ENCODE assay signal across 8 cellular contexts in the genomic region with DNA sequence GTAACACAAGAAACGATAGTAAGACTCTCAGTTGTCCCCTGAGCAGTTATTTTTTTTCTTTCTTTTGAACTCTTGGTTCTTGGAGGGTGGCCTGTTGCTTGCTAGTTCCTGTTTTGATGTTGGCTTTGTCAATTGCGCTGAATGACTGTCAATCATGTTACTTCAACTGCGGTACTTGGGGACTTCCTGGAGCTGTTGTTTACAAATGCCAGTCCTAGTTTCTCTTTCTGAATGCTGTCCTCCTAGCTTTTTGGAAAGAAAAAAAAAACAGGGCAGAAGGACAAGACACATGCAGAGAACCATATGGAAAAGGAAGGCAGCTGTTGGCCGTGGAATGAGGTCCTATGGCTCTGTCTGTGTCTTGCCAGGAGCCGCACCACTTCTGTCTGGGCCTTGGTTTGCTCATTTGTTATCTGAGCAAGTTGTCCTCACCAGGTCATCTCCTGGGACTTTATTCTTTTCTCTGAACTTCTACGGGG. TPM values are rescaled to one million over a fixed set of nuclear protein-coding genes. Genes with fewer than 3 reads are reported as not detected.
DNase-seq lines count a peak whose midpoint lies in the region; ATAC-seq and TF ChIP-seq lines count a peak whose summit lies in the region.

No MANE protein-coding gene starts in this region.

- peaks cover 11% of the 10 kb centered on the region for H3K9me3 Mint-ChIP-seq in glutamatergic neuron (ENCODE audit: unreplicated experiment)
- no peaks in the 10 kb centered on the region for H3K9me3 Mint-ChIP-seq in stimulated activated memory B cell treated with anti-CD40 and anti-IgM and Interleukin-4, amounts not matched to agents 10 μg/mL and 1 μg/mL and 100 μg/mL, for 72 hours

- peak overlapping the region; percentile 17 for H3K4me3 Mint-ChIP-seq in glutamatergic neuron (ENCODE audit: unreplicated experiment)
- peak overlapping the region; percentile 77 for H3K4me3 Mint-ChIP-seq in stimulated activated memory B cell treated with anti-CD40 and anti-IgM and Interleukin-4, amounts not matched to agents 10 μg/mL and 1 μg/mL and 100 μg/mL, for 72 hours

- in situ Hi-C loops in G401 (cut with HindIII; ENCODE audit: low sequenced_read_pairs): no loop called here

- TF ChIP-seq CTCF in glutamatergic neuron (IDR thresholded peaks at IDR 0.05; ENCODE audit: partially characterized antibody, unreplicated experiment): no peak

- peak overlapping the region; percentile 89 for H3K27ac Mint-ChIP-seq in glutamatergic neuron (ENCODE audit: unreplicated experiment)
- peak overlapping the region; percentile 93 for H3K27ac Mint-ChIP-seq in stimulated activated memory B cell treated with anti-CD40 and anti-IgM and Interleukin-4, amounts not matched to agents 10 μg/mL and 1 μg/mL and 100 μg/mL, for 72 hours

- peaks cover 54% of the 10 kb centered on the region for H3K4me1 Mint-ChIP-seq in glutamatergic neuron (ENCODE audit: low read depth, unreplicated experiment)
- peaks cover 87% of the 10 kb centered on the region for H3K4me1 Mint-ChIP-seq in stimulated activated memory B cell treated with anti-CD40 and anti-IgM and Interleukin-4, amounts not matched to agents 10 μg/mL and 1 μg/mL and 100 μg/mL, for 72 hours

- H3K36me3 Mint-ChIP-seq in glutamatergic neuron (ENCODE audit: unreplicated experiment): no peaks in the 10 kb centered on the region
- H3K36me3 Mint-ChIP-seq in stimulated activated memory B cell treated with anti-CD40 and anti-IgM and Interleukin-4, amounts not matched to agents 10 μg/mL and 1 μg/mL and 100 μg/mL, for 72 hours: no peaks in the 10 kb centered on the region

- peaks cover 14% of the 10 kb centered on the region for H3K27me3 Mint-ChIP-seq in glutamatergic neuron (ENCODE audit: unreplicated experiment)
- H3K27me3 Mint-ChIP-seq in stimulated activated memory B cell treated with anti-CD40 and anti-IgM and Interleukin-4, amounts not matched to agents 10 μg/mL and 1 μg/mL and 100 μg/mL, for 72 hours: no peaks in the 10 kb centered on the region

- ATAC-seq in GM21381 (IDR thresholded peaks at IDR 0.05; ENCODE audit: unreplicated experiment) (peak; percentile 61), HG03575 (IDR thresholded peaks at IDR 0.05; ENCODE audit: extremely low read depth, insufficient number of reproducible peaks, low FRiP score, unreplicated experiment) (peak; percentile 40)
- peak; percentile 68 for ATAC-seq in stimulated activated memory B cell treated with anti-CD40 and anti-IgM and Interleukin-4, amounts not matched to agents 10 μg/mL and 1 μg/mL and 100 μg/mL, for 72 hours

- peak; percentile 84 for DNase-seq in G401 (ENCODE audit: low spot score)
- peak; percentile 42 for DNase-seq in activated CD4-positive, alpha-beta T cell treated with anti-CD3 and anti-CD28 coated beads for 48 hours
- DNase-seq in glutamatergic neuron: no peak
- no peak for DNase-seq in DMS79 treated with DMSO at 0.1 percent for 48 hours (lab: John Stamatoyannopoulos, UW)
- DNase-seq in NCI-H1694 (lab: John Stamatoyannopoulos, UW): no peak

RNA-seq across cellular contexts. Expression of a gene that starts 7.0 kb away (rescaled TPM):
- total RNA-seq in G401 (2014; rRNA removed; shearing (Covaris generic)): 10.8 and 43.0 TPM in 2 replicates
- 149 TPM for total RNA-seq in glutamatergic neuron (ENCODE audit: unreplicated experiment)

RNA-seq across cellular contexts. Expression of a gene that starts 54.3 kb away (rescaled TPM):
- 18.7 and 20.5 TPM in 2 replicates for total RNA-seq in G401 (2014; rRNA removed; shearing (Covaris generic))
- total RNA-seq in glutamatergic neuron (ENCODE audit: unreplicated experiment): 39.1 TPM

RNA-seq across cellular contexts. Expression of a gene that starts 54.7 kb away (rescaled TPM):
- total RNA-seq in G401 (2014; rRNA removed; shearing (Covaris generic)): 9.4 and 14.2 TPM in 2 replicates
- 98.3 TPM for total RNA-seq in glutamatergic neuron (ENCODE audit: unreplicated experiment)

Comparison
In these comparisons a context has a peak if more than half of its experiments do, and no peak if none do; other contexts are left out.
1. DNase-seq: peak in G401 (single experiment) and activated CD4-positive, alpha-beta T cell treated with anti-CD3 and anti-CD28 coated beads for 48 hours (single experiment); none in glutamatergic neuron (single experiment), DMS79 treated with DMSO at 0.1 percent for 48 hours (single experiment) and NCI-H1694 (single experiment).
2. Peak in every context shown above with its lines, with median percentiles within 50 percentile points of each other: ATAC-seq.